Comparison of ENCODE assay signal across 20 cellular contexts in genomic region chr7:137590686-137591255, GRCh38.
DNase-seq lines count a peak whose midpoint lies in the region; ATAC-seq and TF ChIP-seq lines count a peak whose summit lies in the region.
"Had no signal": no experiment of that assay in that cellular context is flagged by ENCODE, and none has a peak within 500 bp of the region (broad histone marks: within the 10 kb centered on the region; RNA-seq: fewer than 3 reads in every experiment).

No MANE protein-coding gene starts in this region.

- H3K36me3 ChIP-seq in GM23338 (ENCODE audit: insufficient read depth) (no peaks in the 10 kb centered on the region), mesenchymal stem cell (ENCODE audit: control insufficient read depth in 1 of 2, insufficient read depth in 2 of 2, low read depth in 1 of 2, low read length in 2 of 2) (no peaks in the 10 kb centered on the region), sigmoid colon (no peaks in the 10 kb centered on the region)
- H3K36me3 ChIP-seq: pancreas, right lobe of liver had no signal

- no peak overlapping the region for H3K27ac Mint-ChIP-seq in GM23338
- H3K27ac Mint-ChIP-seq in activated CD4-positive, alpha-beta memory T cell treated with anti-CD3 and anti-CD28 coated beads for 36 hours: no peak overlapping the region
- H3K27ac Mint-ChIP-seq: activated naive CD4-positive, alpha-beta T cell treated with anti-CD3 and anti-CD28 coated beads, Interleukin-2, amount 10 ng/mL, durations not matched to agents 7 days and 5 days; CD4-positive, alpha-beta T cell had no signal

- H3K4me3 ChIP-seq in GM23338 (no peak overlapping the region), mesenchymal stem cell (ENCODE audit: insufficient read depth in 1 of 2, low read depth in 1 of 2, low read length in 2 of 2) (no peak overlapping the region), sigmoid colon (no peak overlapping the region)
- H3K4me3 ChIP-seq: lung, pancreas, right lobe of liver had no signal

- no peak for TF ChIP-seq POLR2A in sigmoid colon (IDR thresholded peaks at IDR 0.05)

- H3K18ac ChIP-seq in mesenchymal stem cell (ENCODE audit: low read depth in 1 of 2, low read length in 2 of 2): peak overlapping the region; percentile 16 to 77

- DNase-seq in GM23338 (ENCODE audit: low spot score) (no peak), mesenchymal stem cell (no peak), sigmoid colon (no peak), NCI-H2029 treated with DMSO at 0.1 percent for 48 hours (lab: John Stamatoyannopoulos, UW) (no peak), T1000 (lab: John Stamatoyannopoulos, UW) (no peak)
- no peak for DNase-seq in activated CD4-positive, alpha-beta memory T cell treated with anti-CD3 and anti-CD28 coated beads for 36 hours
- DNase-seq: activated CD4-positive, CD25-positive, alpha-beta regulatory T cell treated with anti-CD3 and anti-CD28 coated beads, Interleukin-2, amount 50 U/mL, for 72 hours; activated naive CD4-positive, alpha-beta T cell treated with anti-CD3 and anti-CD28 coated beads, Interleukin-2, amount 10 ng/mL, durations not matched to agents 7 days and 5 days; activated T-cell treated with anti-CD3 and anti-CD28 coated beads, Interleukin-2, amount 50 U/mL, for 48 hours; CD4-positive, alpha-beta T cell; H7; Karpas-422; NCI-H187 treated with DMSO at 0.1 percent for 48 hours; NCI-H748 treated with DMSO at 0.1 percent for 48 hours; pancreas; right lobe of liver had no signal

- TF ChIP-seq CTCF in GM23338 (conservative IDR thresholded peaks at IDR 0.05; ENCODE audit: low read depth in 2 of 2) (no peak), sigmoid colon (IDR thresholded peaks at IDR 0.05) (no peak)

- peak overlapping the region; percentile 29 for H2BK120ac ChIP-seq in mesenchymal stem cell (ENCODE audit: low read depth, low read length)

- H3K9ac ChIP-seq in mesenchymal stem cell (ENCODE audit: low read length): peak overlapping the region; percentile 65

- H3K79me2 ChIP-seq in GM23338 (replicated peaks; ENCODE audit: insufficient read depth): no peaks in the 10 kb centered on the region

- H3K4me3 Mint-ChIP-seq in GM23338: no peak overlapping the region
- no peak overlapping the region for H3K4me3 Mint-ChIP-seq in activated CD4-positive, alpha-beta memory T cell treated with anti-CD3 and anti-CD28 coated beads for 36 hours
- H3K4me3 Mint-ChIP-seq: activated naive CD4-positive, alpha-beta T cell treated with anti-CD3 and anti-CD28 coated beads, Interleukin-2, amount 10 ng/mL, durations not matched to agents 7 days and 5 days; CD4-positive, alpha-beta T cell; central memory CD8-positive, alpha-beta T cell had no signal

- H4K91ac ChIP-seq in mesenchymal stem cell (ENCODE audit: low read length): no peak overlapping the region

- H2AFZ ChIP-seq in GM23338 (peak overlapping the region; percentile 40; the same call in 1 of the 2 replicates), mesenchymal stem cell (ENCODE audit: low read depth, low read length) (no peak overlapping the region)

- CTCF ChIA-PET in activated CD4-positive, alpha-beta memory T cell treated with anti-CD3 and anti-CD28 coated beads for 36 hours (lab: Charles Lee): interaction anchor here (1.0 kb wide), 1 partner anchor 416 kb away, joined by 3 read pairs; no protein-coding TSS in a partner anchor

- H3K27me3 ChIP-seq in GM23338 (ENCODE audit: insufficient read depth) (no peaks in the 10 kb centered on the region), mesenchymal stem cell (ENCODE audit: control insufficient read depth in 1 of 2, insufficient read depth in 1 of 2, low read length in 2 of 2) (no peaks in the 10 kb centered on the region), sigmoid colon (no peaks in the 10 kb centered on the region)
- H3K27me3 ChIP-seq: right lobe of liver had no signal

- H3K79me1 ChIP-seq in mesenchymal stem cell (replicated peaks; ENCODE audit: low read length, poor library complexity, severe bottlenecking): no peaks in the 10 kb centered on the region

- H4K20me1 ChIP-seq in GM23338 (replicated peaks; ENCODE audit: insufficient read depth): no peaks in the 10 kb centered on the region

- H3K36me3 Mint-ChIP-seq in GM23338 (ENCODE audit: low read depth): no peaks in the 10 kb centered on the region
- H3K36me3 Mint-ChIP-seq in activated CD4-positive, alpha-beta memory T cell treated with anti-CD3 and anti-CD28 coated beads for 36 hours: no peaks in the 10 kb centered on the region
- H3K36me3 Mint-ChIP-seq: activated naive CD4-positive, alpha-beta T cell treated with anti-CD3 and anti-CD28 coated beads, Interleukin-2, amount 10 ng/mL, durations not matched to agents 7 days and 5 days had no signal

- H3K4me1 Mint-ChIP-seq in GM23338: peaks cover 11% of the 10 kb centered on the region; the same call in 2 of the 3 replicates
- H3K4me1 Mint-ChIP-seq in activated CD4-positive, alpha-beta memory T cell treated with anti-CD3 and anti-CD28 coated beads for 36 hours (ENCODE audit: low read depth): no peaks in the 10 kb centered on the region
- H3K4me1 Mint-ChIP-seq: activated naive CD4-positive, alpha-beta T cell treated with anti-CD3 and anti-CD28 coated beads, Interleukin-2, amount 10 ng/mL, durations not matched to agents 7 days and 5 days; central memory CD8-positive, alpha-beta T cell had no signal

- H3K9me2 ChIP-seq in GM23338 (ENCODE audit: insufficient read depth): no peaks in the 10 kb centered on the region

- intact Hi-C loops in sigmoid colon (cut with DNase I): loop anchor here (5.0 kb wide), 3 partner anchors 1183 to 1928 kb away; partner anchors contain the start of gene STMP1
- intact Hi-C loops in activated CD4-positive, alpha-beta memory T cell treated with anti-CD3 and anti-CD28 coated beads for 36 hours (cut with micrococcal nuclease): no loop called here

- H3K27ac ChIP-seq in GM23338 (ENCODE audit: low read depth) (no peak overlapping the region), angular gyrus (ENCODE audit: low read depth, low read length) (peak overlapping the region; percentile 41), mesenchymal stem cell (ENCODE audit: low read length, poor library complexity, severe bottlenecking) (no peak overlapping the region), sigmoid colon (peak overlapping the region in 3 of 4 donors; percentile 56 to 63 (median 57))
- H3K27ac ChIP-seq: pancreas, right lobe of liver had no signal

- peak overlapping the region; percentile 26 for H2BK15ac ChIP-seq in mesenchymal stem cell (ENCODE audit: low read depth, poor library complexity, severe bottlenecking)

- peak overlapping the region; percentile 73 for H4K8ac ChIP-seq in mesenchymal stem cell (ENCODE audit: low read length)

- H3K4me1 ChIP-seq in GM23338 (ENCODE audit: insufficient read depth): peaks cover 19% of the 10 kb centered on the region
- H3K4me1 ChIP-seq in mesenchymal stem cell (ENCODE audit: control insufficient read depth, insufficient read depth, low read depth, low read length): peaks cover 5% of the 10 kb centered on the region
- H3K4me1 ChIP-seq in sigmoid colon: peaks cover 0 to 36% (median 32%) of the 10 kb centered on the region in 4 donors
- H3K4me1 ChIP-seq: pancreas, right lobe of liver had no signal

- H2AK5ac ChIP-seq in mesenchymal stem cell (ENCODE audit: low read length, severe bottlenecking): no peak overlapping the region

- H3K23ac ChIP-seq in mesenchymal stem cell (ENCODE audit: low read length in 2 of 2): no peak overlapping the region

- H3K9me3 ChIP-seq in mesenchymal stem cell (ENCODE audit: control insufficient read depth, low read length) (no peaks in the 10 kb centered on the region), sigmoid colon (no peaks in the 10 kb centered on the region)
- H3K9me3 ChIP-seq: pancreas, right lobe of liver had no signal

- ATAC-seq in GM23338 (peak; percentile 45), HG03135 (IDR thresholded peaks at IDR 0.05; ENCODE audit: unreplicated experiment) (no peak)
- ATAC-seq: pancreas had no signal

- H3K14ac ChIP-seq in mesenchymal stem cell (ENCODE audit: low read length in 2 of 2): no peak overlapping the region

- no peaks in the 10 kb centered on the region for H3F3A ChIP-seq in GM23338 (replicated peaks; ENCODE audit: low read depth)

- 97% methylated on average over 13 of the region's 15 CpGs for WGBS in mesenchymal stem cell
- WGBS in sigmoid colon, 2 donors: 91 to 94% methylated on average over 15 of the region's 15 CpGs

- POLR2A ChIA-PET in activated CD4-positive, alpha-beta memory T cell treated with anti-CD3 and anti-CD28 coated beads for 36 hours (lab: Charles Lee): no interaction called here

- no peaks in the 10 kb centered on the region for H3K9me3 Mint-ChIP-seq in GM23338
- H3K9me3 Mint-ChIP-seq in activated CD4-positive, alpha-beta memory T cell treated with anti-CD3 and anti-CD28 coated beads for 36 hours: no peaks in the 10 kb centered on the region
- H3K9me3 Mint-ChIP-seq: activated naive CD4-positive, alpha-beta T cell treated with anti-CD3 and anti-CD28 coated beads, Interleukin-2, amount 10 ng/mL, durations not matched to agents 7 days and 5 days; CD4-positive, alpha-beta T cell; central memory CD8-positive, alpha-beta T cell had no signal

- no peak for TF ChIP-seq EP300 in sigmoid colon (IDR thresholded peaks at IDR 0.05)

- H3K4me2 ChIP-seq in GM23338 (no peak overlapping the region), mesenchymal stem cell (ENCODE audit: low read length, poor library complexity, severe bottlenecking) (no peak overlapping the region)

- peak overlapping the region; percentile 59 to 68 for H2BK12ac ChIP-seq in mesenchymal stem cell (ENCODE audit: low read length in 2 of 2)

- H2BK5ac ChIP-seq in mesenchymal stem cell (ENCODE audit: low read depth, low read length, poor library complexity, severe bottlenecking): no peak overlapping the region

- peaks cover 4% of the 10 kb centered on the region for H3K27me3 Mint-ChIP-seq in GM23338 (ENCODE audit: insufficient read depth, low read depth, poor library complexity)
- H3K27me3 Mint-ChIP-seq in activated CD4-positive, alpha-beta memory T cell treated with anti-CD3 and anti-CD28 coated beads for 36 hours: peaks cover 2% of the 10 kb centered on the region
- H3K27me3 Mint-ChIP-seq: activated naive CD4-positive, alpha-beta T cell treated with anti-CD3 and anti-CD28 coated beads, Interleukin-2, amount 10 ng/mL, durations not matched to agents 7 days and 5 days had no signal

- H3K4ac ChIP-seq in mesenchymal stem cell (ENCODE audit: low read depth in 1 of 2, low read length in 2 of 2): peak overlapping the region in 1 of 2 experiments; percentile 90

TF ChIP-seq in GM23338, 12 proteins besides CTCF, POLR2A, EP300 and RAD21 (continues in another document):
- no peak for TF ChIP-seq POLR2AphosphoS5 (IDR thresholded peaks at IDR 0.05; ENCODE audit: low read depth)

Comparison
In these comparisons a context has a peak if more than half of its experiments do, and no peak if none do; other contexts are left out.
1. H3K27ac ChIP-seq: peak in angular gyrus (single experiment) and sigmoid colon (3 of 4); none in GM23338 (single experiment) and mesenchymal stem cell (single experiment).